Comparison of ENCODE assay signal across 8 cellular contexts in genomic region chr2:137865954-137866540, GRCh38.
DNase-seq lines count a peak whose midpoint lies in the region; ATAC-seq and TF ChIP-seq lines count a peak whose summit lies in the region.

No MANE protein-coding gene starts in this region.

- no peaks in the 10 kb centered on the region for H3K36me3 ChIP-seq in parathyroid adenoma (ENCODE audit: control insufficient read depth, insufficient read depth, low read length)

- no peak overlapping the region for H3K27ac ChIP-seq in parathyroid adenoma

- DNase-seq in Ammon's horn (ENCODE audit: low spot score) (peak; percentile 61), NCI-H2227 treated with DMSO at 0.1 percent for 48 hours (lab: John Stamatoyannopoulos, UW) (peak; percentile 27), erythroblast (lab: John Stamatoyannopoulos, UW) (peak; percentile 57 to 73)
- peak; percentile 6 to 21 for DNase-seq in activated CD4-positive, alpha-beta T cell treated with anti-CD3 and anti-CD28 coated beads, Interleukin-2, amount 50 U/mL, for 24 hours (ENCODE audit: low read depth in 1 of 2, low spot score in 1 of 2)

- no peak overlapping the region for H3K9ac ChIP-seq in parathyroid adenoma

- no peak for TF ChIP-seq POLR2A in erythroblast (IDR thresholded peaks at IDR 0.05; ENCODE audit: low read length)

- peak; percentile 50 for ATAC-seq in GM18508 (IDR thresholded peaks at IDR 0.05; ENCODE audit: insufficient read depth, unreplicated experiment)
- peak; percentile 42 for ATAC-seq in HG03066 (IDR thresholded peaks at IDR 0.05; ENCODE audit: low read depth, unreplicated experiment)
- ATAC-seq in GM21737 (IDR thresholded peaks at IDR 0.05; ENCODE audit: unreplicated experiment) = no peak

- no peak overlapping the region for H3K4me2 ChIP-seq in parathyroid adenoma (ENCODE audit: low read length)

- peak; percentile 45 for TF ChIP-seq CTCF in parathyroid adenoma (IDR thresholded peaks at IDR 0.05)

- H2AFZ ChIP-seq in parathyroid adenoma = no peak overlapping the region

- H3K79me2 ChIP-seq in parathyroid adenoma = no peaks in the 10 kb centered on the region

- no peak overlapping the region for H3K4me3 ChIP-seq in parathyroid adenoma (ENCODE audit: low read depth, low read length)

- H3K9me3 ChIP-seq in parathyroid adenoma (ENCODE audit: control insufficient read depth, low read length) = no peaks in the 10 kb centered on the region

- H3K27me3 ChIP-seq in parathyroid adenoma (ENCODE audit: control insufficient read depth, insufficient read depth, low read length) = no peaks in the 10 kb centered on the region

- no peaks in the 10 kb centered on the region for H3K4me1 ChIP-seq in parathyroid adenoma

Comparison
In these comparisons a context has a peak if more than half of its experiments do, and no peak if none do; other contexts are left out.
1. DNase-seq: peak in every context shown above with its lines; median percentile 65 in erythroblast; 61 in Ammon's horn; 27 in NCI-H2227 treated with DMSO at 0.1 percent for 48 hours; 14 in activated CD4-positive, alpha-beta T cell treated with anti-CD3 and anti-CD28 coated beads, Interleukin-2, amount 50 U/mL, for 24 hours.